In genomic region chr20:8073024-8073832, GRCh38 we compare ENCODE assay signal across 9 cellular contexts. TPM values are rescaled to one million over a fixed set of nuclear protein-coding genes. Genes with fewer than 3 reads are reported as not detected.
A peak's percentile ranks its signal among the peaks of the same experiment; 100 is the strongest.
DNase-seq lines count a peak whose midpoint lies in the region; TF ChIP-seq lines count a peak whose summit lies in the region.
"Had no signal": no experiment of that assay in that cellular context is flagged by ENCODE, and none has a peak within 500 bp of the region (broad histone marks: within the 10 kb centered on the region; RNA-seq: fewer than 3 reads in every experiment).

No MANE protein-coding gene starts in this region.

- H3K36me3 Mint-ChIP-seq in neural progenitor cell, result no peaks in the 10 kb centered on the region
- H3K36me3 Mint-ChIP-seq: IgD-negative memory B cell had no signal

- no peaks in the 10 kb centered on the region for H3K9me3 ChIP-seq in neural progenitor cell (ENCODE audit: low read depth)

- H3K36me3 ChIP-seq in neural progenitor cell, result no peaks in the 10 kb centered on the region

- H3K9me3 Mint-ChIP-seq in neural progenitor cell, result no peaks in the 10 kb centered on the region
- H3K9me3 Mint-ChIP-seq: IgD-negative memory B cell had no signal

- peak; percentile 42 for DNase-seq in GF-D8 (lab: John Stamatoyannopoulos, UW)
- peak; percentile 96 for DNase-seq in NOMO-1 treated with DMSO at 0.1 percent for 48 hours (lab: John Stamatoyannopoulos, UW; ENCODE audit: unreplicated experiment)
- peak; percentile 41 for DNase-seq in central memory CD4-positive, alpha-beta T cell
- DNase-seq in neural progenitor cell (ENCODE audit: low spot score), result no peak
- DNase-seq in NCI-H2029 (lab: John Stamatoyannopoulos, UW), result no peak
- no peak for DNase-seq in NCI-H526 (lab: John Stamatoyannopoulos, UW)
- no peak for DNase-seq in LoVo (ENCODE audit: low spot score)
- DNase-seq in activated CD4-positive, alpha-beta T cell treated with anti-CD3 and anti-CD28 coated beads, Interleukin-2, amount 50 U/mL, for 1 hour, result no peak

- H3K27me3 ChIP-seq in neural progenitor cell, result no peaks in the 10 kb centered on the region

- H3K79me2 ChIP-seq in neural progenitor cell (ENCODE audit: low read depth), result no peaks in the 10 kb centered on the region

- no peak overlapping the region for H3K9ac ChIP-seq in neural progenitor cell

- no peak for TF ChIP-seq CTCF in neural progenitor cell (IDR thresholded peaks at IDR 0.05)

- no peak overlapping the region for H3K4me3 Mint-ChIP-seq in neural progenitor cell
- H3K4me3 Mint-ChIP-seq: IgD-negative memory B cell had no signal

- no peaks in the 10 kb centered on the region for H3K4me1 ChIP-seq in neural progenitor cell

- no peak overlapping the region for H3K4me2 ChIP-seq in neural progenitor cell

- H4K20me1 ChIP-seq in neural progenitor cell (ENCODE audit: low read depth), result no peaks in the 10 kb centered on the region

- H3K27ac Mint-ChIP-seq in neural progenitor cell, result peak overlapping the region; percentile 55
- H3K27ac Mint-ChIP-seq: IgD-negative memory B cell had no signal

- H3K4me1 Mint-ChIP-seq in neural progenitor cell, result peaks cover 7% of the 10 kb centered on the region
- H3K4me1 Mint-ChIP-seq: IgD-negative memory B cell had no signal

- no peaks in the 10 kb centered on the region for H3F3A ChIP-seq in neural progenitor cell (ENCODE audit: low read depth)

- H2AFZ ChIP-seq in neural progenitor cell (replicated peaks), result peak overlapping the region; percentile 6

- no peaks in the 10 kb centered on the region for H3K27me3 Mint-ChIP-seq in neural progenitor cell (ENCODE audit: insufficient read depth, low read depth)
- H3K27me3 Mint-ChIP-seq: IgD-negative memory B cell had no signal

- H3K4me3 ChIP-seq in neural progenitor cell, result no peak overlapping the region

- H3K27ac ChIP-seq in neural progenitor cell, result no peak overlapping the region

RNA-seq across cellular contexts. Expression of gene TMX4, which starts 53.7 kb away (rescaled TPM):
- total RNA-seq in neural progenitor cell (ENCODE audit: low replicate concordance), result 9.3 and 10.4 TPM in 2 replicates

RNA-seq across cellular contexts. Expression of gene PLCB1, which starts 58.8 kb away (rescaled TPM):
- total RNA-seq in neural progenitor cell (ENCODE audit: low replicate concordance), result 24.7 and 30.2 TPM in 2 replicates

Comparison
In these comparisons a context has a peak if more than half of its experiments do, and no peak if none do; other contexts are left out.
1. DNase-seq: peak in GF-D8 (single experiment), NOMO-1 treated with DMSO at 0.1 percent for 48 hours (single experiment) and central memory CD4-positive, alpha-beta T cell (single experiment); none in neural progenitor cell (single experiment), NCI-H2029 (single experiment), NCI-H526 (0 of 2), LoVo (single experiment) and activated CD4-positive, alpha-beta T cell treated with anti-CD3 and anti-CD28 coated beads, Interleukin-2, amount 50 U/mL, for 1 hour (single experiment).